In genomic region chr3:64687781-64688515, GRCh38 we compare ENCODE assay signal across 1 cellular context.
TF ChIP-seq lines count a peak whose summit lies in the region.

Gene ADAMTS9 (minus strand): TSS chr3:64688000. CDS start chr3:64687657, 343 bp downstream.

TF ChIP-seq in IMR-90, 13 proteins besides CTCF, POLR2A, EP300 and RAD21:
- TF ChIP-seq FOS (IDR thresholded peaks at IDR 0.05; ENCODE audit: low read depth, low read length), result no peak
- TF ChIP-seq BHLHE40 (IDR thresholded peaks at IDR 0.05; ENCODE audit: low read depth, low read length), result peak; percentile 43; the same call in 1 of the 2 replicates
